Comparison of ENCODE assay signal across 9 cellular contexts in the genomic region with DNA sequence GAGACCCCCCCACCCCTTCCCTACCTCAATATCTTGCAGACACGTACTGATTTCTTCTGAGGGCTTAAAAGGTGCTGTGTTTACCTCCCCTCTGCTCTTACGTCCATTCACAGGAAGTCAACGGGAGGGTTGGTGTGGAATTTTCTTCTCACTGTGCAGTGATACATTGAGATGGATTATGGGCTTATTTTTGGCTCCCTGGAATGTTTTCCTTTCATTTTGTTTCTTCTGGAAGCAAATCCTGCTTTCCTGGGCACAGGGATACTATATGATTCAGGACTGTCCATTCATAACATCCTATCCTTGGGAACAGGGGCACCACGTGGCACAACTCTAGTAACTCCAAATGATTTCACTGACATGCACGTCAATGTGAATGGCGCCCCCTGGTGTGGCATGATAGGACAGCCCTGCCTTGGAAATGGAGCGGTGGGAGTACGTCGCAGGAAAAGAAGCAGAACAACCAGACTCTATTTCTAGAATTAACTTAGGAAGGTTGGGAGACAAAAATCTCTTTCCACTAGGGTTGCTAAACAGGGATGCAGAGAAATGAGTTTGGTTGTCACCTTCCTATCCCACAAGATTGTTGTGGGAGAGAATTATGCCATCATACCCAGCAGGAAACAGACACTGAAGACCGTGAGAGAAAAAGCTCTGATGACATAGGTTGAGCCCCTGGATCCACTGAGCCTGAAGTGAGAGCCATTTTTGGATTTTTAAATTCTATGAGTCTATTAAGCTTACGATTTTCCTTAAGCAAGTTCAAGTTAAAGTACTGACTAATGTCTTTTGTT.
DNase-seq lines count a peak whose midpoint lies in the region; ATAC-seq and TF ChIP-seq lines count a peak whose summit lies in the region.
"Had no signal": no experiment of that assay in that cellular context is flagged by ENCODE, and none has a peak within 500 bp of the region (broad histone marks: within the 10 kb centered on the region; RNA-seq: fewer than 3 reads in every experiment).

No MANE protein-coding gene starts in this region.

- peak; percentile 90 for TF ChIP-seq CTCF in CD14-positive monocyte (IDR thresholded peaks at IDR 0.05)
- peak; percentile 93 to 97 for TF ChIP-seq CTCF in GM23338 (conservative IDR thresholded peaks at IDR 0.05; ENCODE audit: low read depth in 2 of 2)

- peak overlapping the region; percentile 95 for H2AFZ ChIP-seq in GM23338
- no peak overlapping the region for H2AFZ ChIP-seq in mesenchymal stem cell (ENCODE audit: low read depth, low read length)

- peak; percentile 60 for DNase-seq in CD14-positive monocyte (ENCODE audit: low spot score)
- DNase-seq in GM23338 (ENCODE audit: low spot score) = peak; percentile 90
- peak; percentile 42 to 60 for DNase-seq in NCI-H446 (lab: John Stamatoyannopoulos, UW)
- DNase-seq in activated CD4-positive, alpha-beta T cell treated with anti-CD3 and anti-CD28 coated beads, Interleukin-2, amount 50 U/mL, for 48 hours = peak; percentile 72 to 79
- DNase-seq in effector memory CD4-positive, alpha-beta T cell = peak; percentile 5 to 31 (median 13)
- DNase-seq in mesenchymal stem cell = peak; percentile 60
- peak; percentile 45 for DNase-seq in stimulated activated CD8-positive, alpha-beta memory T cell treated with anti-CD3 and anti-CD28 coated beads, Interleukin-4, amount 100 ng/mL, for 24 hours (ENCODE audit: low read depth)

- peaks cover 0 to 2% (median 0%) of the 10 kb centered on the region in 7 donors for H3K9me3 Mint-ChIP-seq in CD14-positive monocyte
- H3K9me3 Mint-ChIP-seq in GM23338 = no peaks in the 10 kb centered on the region
- H3K9me3 Mint-ChIP-seq: IgD-negative memory B cell had no signal

- no peaks in the 10 kb centered on the region for H4K20me1 ChIP-seq in GM23338 (replicated peaks; ENCODE audit: insufficient read depth)

- no peaks in the 10 kb centered on the region for H3K79me1 ChIP-seq in mesenchymal stem cell (replicated peaks; ENCODE audit: low read length, poor library complexity, severe bottlenecking)

- no peaks in the 10 kb centered on the region for H3K27me3 ChIP-seq in GM23338 (ENCODE audit: insufficient read depth)
- H3K27me3 ChIP-seq in effector memory CD4-positive, alpha-beta T cell (replicated peaks; ENCODE audit: control insufficient read depth, insufficient read depth, low read length, poor library complexity, severe bottlenecking) = no peaks in the 10 kb centered on the region
- H3K27me3 ChIP-seq in mesenchymal stem cell (ENCODE audit: control insufficient read depth in 1 of 2, insufficient read depth in 1 of 2, low read length in 2 of 2) = peaks cover 7 to 22% of the 10 kb centered on the region in 2 experiments

- H3K9me2 ChIP-seq in GM23338 (ENCODE audit: insufficient read depth) = no peaks in the 10 kb centered on the region

- H3K9ac ChIP-seq in mesenchymal stem cell (ENCODE audit: low read length) = peak overlapping the region; percentile 13

- H2BK15ac ChIP-seq in mesenchymal stem cell (ENCODE audit: low read depth, poor library complexity, severe bottlenecking) = no peak overlapping the region

- H3K4me2 ChIP-seq in GM23338 (no peak overlapping the region), mesenchymal stem cell (ENCODE audit: low read length, poor library complexity, severe bottlenecking) (no peak overlapping the region)

- H3K4me3 Mint-ChIP-seq in CD14-positive monocyte (peak overlapping the region in 1 of 2 donors; percentile 47), GM23338 (no peak overlapping the region)

- no peak overlapping the region for H2AK5ac ChIP-seq in mesenchymal stem cell (ENCODE audit: low read length, severe bottlenecking)

- no peak overlapping the region for H3K18ac ChIP-seq in mesenchymal stem cell (ENCODE audit: low read depth in 1 of 2, low read length in 2 of 2)

- intact Hi-C loops in CD14-positive monocyte (cut with micrococcal nuclease) = loop anchor here (5.0 kb wide), 2 partner anchors 42 to 182 kb away; no protein-coding TSS in a partner anchor

- no peaks in the 10 kb centered on the region for H3F3A ChIP-seq in GM23338 (replicated peaks; ENCODE audit: low read depth)

- no peaks in the 10 kb centered on the region for H3K36me3 ChIP-seq in GM23338 (ENCODE audit: insufficient read depth)
- no peaks in the 10 kb centered on the region for H3K36me3 ChIP-seq in effector memory CD4-positive, alpha-beta T cell (ENCODE audit: control insufficient read depth, insufficient read depth, low read length)
- no peaks in the 10 kb centered on the region for H3K36me3 ChIP-seq in mesenchymal stem cell (ENCODE audit: control insufficient read depth in 1 of 2, insufficient read depth in 2 of 2, low read depth in 1 of 2, low read length in 2 of 2)

- H4K8ac ChIP-seq in mesenchymal stem cell (ENCODE audit: low read length) = no peak overlapping the region

- no peak overlapping the region for H3K4me3 ChIP-seq in GM23338
- no peak overlapping the region for H3K4me3 ChIP-seq in effector memory CD4-positive, alpha-beta T cell (ENCODE audit: insufficient read depth, low read depth, low read length, poor library complexity, severe bottlenecking)
- H3K4me3 ChIP-seq in mesenchymal stem cell (ENCODE audit: insufficient read depth in 1 of 2, low read depth in 1 of 2, low read length in 2 of 2) = peak overlapping the region in 1 of 2 experiments; percentile 50

- H2BK5ac ChIP-seq in mesenchymal stem cell (ENCODE audit: low read depth, low read length, poor library complexity, severe bottlenecking) = no peak overlapping the region

- no peak overlapping the region for H3K27ac Mint-ChIP-seq in CD14-positive monocyte
- H3K27ac Mint-ChIP-seq in GM23338 = no peak overlapping the region
- H3K27ac Mint-ChIP-seq: IgD-negative memory B cell had no signal

- H3K4me1 Mint-ChIP-seq in CD14-positive monocyte = peaks cover 5% of the 10 kb centered on the region
- H3K4me1 Mint-ChIP-seq in GM23338 = peaks cover 10% of the 10 kb centered on the region; the same call in 2 of the 3 replicates

- H3K4me1 ChIP-seq in GM23338 (ENCODE audit: insufficient read depth) (no peaks in the 10 kb centered on the region), mesenchymal stem cell (ENCODE audit: control insufficient read depth, insufficient read depth, low read depth, low read length) (no peaks in the 10 kb centered on the region)
- no peaks in the 10 kb centered on the region for H3K4me1 ChIP-seq in effector memory CD4-positive, alpha-beta T cell (ENCODE audit: control insufficient read depth, insufficient read depth, low read length, poor library complexity, severe bottlenecking)

- H3K36me3 Mint-ChIP-seq in CD14-positive monocyte (no peaks in the 10 kb centered on the region), GM23338 (ENCODE audit: low read depth) (no peaks in the 10 kb centered on the region)

- H3K9me3 ChIP-seq in effector memory CD4-positive, alpha-beta T cell (ENCODE audit: control insufficient read depth, low read length) = no peaks in the 10 kb centered on the region
- H3K9me3 ChIP-seq in mesenchymal stem cell (ENCODE audit: control insufficient read depth, low read length) = no peaks in the 10 kb centered on the region

- H3K14ac ChIP-seq in mesenchymal stem cell (ENCODE audit: low read length in 2 of 2) = no peak overlapping the region

- no peak overlapping the region for H2BK120ac ChIP-seq in mesenchymal stem cell (ENCODE audit: low read depth, low read length)

- ATAC-seq in GM23338 (peak; percentile 82), HG03469 (IDR thresholded peaks at IDR 0.05; ENCODE audit: unreplicated experiment) (no peak)

- H2BK12ac ChIP-seq in mesenchymal stem cell (ENCODE audit: low read length in 2 of 2) = no peak overlapping the region

- H3K23ac ChIP-seq in mesenchymal stem cell (ENCODE audit: low read length in 2 of 2) = no peak overlapping the region

- no peak overlapping the region for H4K91ac ChIP-seq in mesenchymal stem cell (ENCODE audit: low read length)

- H3K4ac ChIP-seq in mesenchymal stem cell (ENCODE audit: low read depth in 1 of 2, low read length in 2 of 2) = no peak overlapping the region

- H3K27ac ChIP-seq in GM23338 (ENCODE audit: low read depth) = no peak overlapping the region
- H3K27ac ChIP-seq in effector memory CD4-positive, alpha-beta T cell (ENCODE audit: insufficient read depth, low read length, poor library complexity, severe bottlenecking) = no peak overlapping the region
- no peak overlapping the region for H3K27ac ChIP-seq in mesenchymal stem cell (ENCODE audit: low read length, poor library complexity, severe bottlenecking)

- peaks cover 9 to 14% (median 10%) of the 10 kb centered on the region in 3 donors for H3K27me3 Mint-ChIP-seq in CD14-positive monocyte (ENCODE audit: low read depth in 3 of 3)
- peaks cover 9% of the 10 kb centered on the region for H3K27me3 Mint-ChIP-seq in GM23338 (ENCODE audit: insufficient read depth, low read depth, poor library complexity)

- H3K79me2 ChIP-seq in GM23338 (replicated peaks; ENCODE audit: insufficient read depth) = no peaks in the 10 kb centered on the region

- WGBS in mesenchymal stem cell = 45% methylated on average over 9 of the region's 11 CpGs

TF ChIP-seq in GM23338, 12 proteins besides CTCF, POLR2A, EP300 and RAD21:
- TF ChIP-seq ZNF114 (CRISPR knock-in tag; IDR thresholded peaks at IDR 0.05) (no peak), CREB1 (CRISPR knock-in tag; IDR thresholded peaks at IDR 0.05; ENCODE audit: low read depth) (0 out of 2 replicates have a peak, but pooled peaks have one; percentile 34)

Comparison
In these comparisons a context has a peak if more than half of its experiments do, and no peak if none do; other contexts are left out.
1. DNase-seq: peak in every context shown above with its lines; median percentile 90 in GM23338; 76 in activated CD4-positive, alpha-beta T cell treated with anti-CD3 and anti-CD28 coated beads, Interleukin-2, amount 50 U/mL, for 48 hours; 60 in CD14-positive monocyte; 60 in mesenchymal stem cell; 51 in NCI-H446; 45 in stimulated activated CD8-positive, alpha-beta memory T cell treated with anti-CD3 and anti-CD28 coated beads, Interleukin-4, amount 100 ng/mL, for 24 hours; 13 in effector memory CD4-positive, alpha-beta T cell.